In genomic region chr6:83215131-83216047, GRCh38 we compare ENCODE assay signal across 8 cellular contexts. TPM values are rescaled to one million over a fixed set of nuclear protein-coding genes. Genes with fewer than 3 reads are reported as not detected.
DNase-seq lines count a peak whose midpoint lies in the region; ATAC-seq and TF ChIP-seq lines count a peak whose summit lies in the region.

No MANE protein-coding gene starts in this region.

- peak overlapping the region; percentile 39 for H3K4me2 ChIP-seq in OCI-LY3 (ENCODE audit: low read length)

- 14% methylated on average over 7 of the region's 7 CpGs for WGBS in aorta, 2 donors

- ATAC-seq in GM21717 (IDR thresholded peaks at IDR 0.05; ENCODE audit: unreplicated experiment) (peak; percentile 100), aorta (ENCODE audit: low FRiP score) (peak; percentile 89)
- peak; percentile 92 to 94 for ATAC-seq in activated T-cell treated with anti-CD3 and anti-CD28 coated beads, Interleukin-2, amount 50 U/mL, for 4 hours

- H3K27me3 ChIP-seq in OCI-LY3 (ENCODE audit: low read depth, low read length): no peaks in the 10 kb centered on the region
- H3K27me3 ChIP-seq in aorta (ENCODE audit: control insufficient read depth in 1 of 2, insufficient read depth in 2 of 2, low read length in 1 of 2): no peaks in the 10 kb centered on the region

- H4K20me1 ChIP-seq in OCI-LY3 (ENCODE audit: insufficient read depth, low read length): no peaks in the 10 kb centered on the region

- H3K27ac ChIP-seq in OCI-LY3 (ENCODE audit: low read length) (no peak overlapping the region), aorta (ENCODE audit: low read depth in 1 of 2, low read length in 2 of 2) (peak overlapping the region; percentile 38 to 57)

- no peaks in the 10 kb centered on the region for H3K9me3 Mint-ChIP-seq in activated T-cell treated with anti-CD3 and anti-CD28 coated beads, Interleukin-2, amount 50 U/mL, for 4 hours

- no peaks in the 10 kb centered on the region for H3K36me3 Mint-ChIP-seq in activated T-cell treated with anti-CD3 and anti-CD28 coated beads, Interleukin-2, amount 50 U/mL, for 4 hours (ENCODE audit: insufficient read depth)

- peaks cover 4% of the 10 kb centered on the region for H3K27me3 Mint-ChIP-seq in activated T-cell treated with anti-CD3 and anti-CD28 coated beads, Interleukin-2, amount 50 U/mL, for 4 hours (ENCODE audit: low read depth)

- no peaks in the 10 kb centered on the region for H3K79me2 ChIP-seq in OCI-LY3 (ENCODE audit: low read length)

- H3K4me1 ChIP-seq in OCI-LY3 (ENCODE audit: low read length) (peaks cover 4% of the 10 kb centered on the region; the same call in 1 of the 2 replicates), aorta (ENCODE audit: control insufficient read depth in 1 of 2, insufficient read depth in 2 of 2, low read length in 2 of 2) (peaks cover 0 to 3% of the 10 kb centered on the region in 2 donors)

- H3K4me3 ChIP-seq in OCI-LY3 (ENCODE audit: low read length) (no peak overlapping the region), fibroblast of the aortic adventitia (ENCODE audit: low read depth, low read length) (no peak overlapping the region), aorta (ENCODE audit: low read length in 2 of 2) (no peak overlapping the region)

- intact Hi-C loops in aorta (cut with DNase I): loop anchor here (1.0 to 10.0 kb wide), 2 partner anchors 148 to 151 kb away; partner anchors contain the start of genes DOP1A (in 2 of the 2) and UBE3D (in 1 of the 2)

- H3K9me3 ChIP-seq in OCI-LY3 (ENCODE audit: insufficient read depth, low read length) (no peaks in the 10 kb centered on the region), aorta (ENCODE audit: control insufficient read depth, low read length) (no peaks in the 10 kb centered on the region)

- H3K9ac ChIP-seq in OCI-LY3 (ENCODE audit: low read length): peak overlapping the region; percentile 16; the same call in 1 of the 2 replicates

- DNase-seq in GDM1 (lab: John Stamatoyannopoulos, UW) (peak; percentile 30), fibroblast of the aortic adventitia (ENCODE audit: low read depth) (peak; percentile 88), nucleus accumbens (lab: John Stamatoyannopoulos, UW) (peak in 47 of 56 donors; percentile 2 to 76 (median 34)), aorta (peak in 1 of 2 donors; percentile 56)
- peak; percentile 36 for DNase-seq in activated T-cell treated with anti-CD3 and anti-CD28 coated beads, Interleukin-2, amount 50 U/mL, for 4 hours

- no peaks in the 10 kb centered on the region for H3K4me1 Mint-ChIP-seq in activated T-cell treated with anti-CD3 and anti-CD28 coated beads, Interleukin-2, amount 50 U/mL, for 4 hours (ENCODE audit: low read depth)

- no peaks in the 10 kb centered on the region for H3K36me3 ChIP-seq in OCI-LY3 (replicated peaks; ENCODE audit: low read depth, low read length)
- H3K36me3 ChIP-seq in aorta (ENCODE audit: control insufficient read depth in 1 of 2, insufficient read depth in 2 of 2, low read length in 1 of 2): no peaks in the 10 kb centered on the region

- TF ChIP-seq RAD21 in Ishikawa (IDR thresholded peaks at IDR 0.05; ENCODE audit: low read depth): peak; percentile 62

- no peak for TF ChIP-seq EP300 in Ishikawa (IDR thresholded peaks at IDR 0.05; ENCODE audit: borderline replicate concordance)

- H2AFZ ChIP-seq in OCI-LY3 (ENCODE audit: low read depth, low read length): peak overlapping the region; percentile 86

- H3K4me3 Mint-ChIP-seq in activated T-cell treated with anti-CD3 and anti-CD28 coated beads, Interleukin-2, amount 50 U/mL, for 4 hours: no peak overlapping the region

- TF ChIP-seq CTCF in OCI-LY3 (IDR thresholded peaks at IDR 0.05; ENCODE audit: low read depth, low read length) (peak; percentile 97), fibroblast of the aortic adventitia (IDR thresholded peaks at IDR 0.05; ENCODE audit: insufficient read depth, low read length) (peak; percentile 88)

TF ChIP-seq in Ishikawa, 13 proteins besides CTCF, POLR2A, EP300 and RAD21:
- peak; percentile 25; the same call in 1 of the 2 replicates for TF ChIP-seq TEAD4 (IDR thresholded peaks at IDR 0.05)
- no peak for TF ChIP-seq EGR1 (IDR thresholded peaks at IDR 0.05)

RNA-seq across cellular contexts. Expression of gene RWDD2A, which starts 22.2 kb away (rescaled TPM):
- total RNA-seq in activated T-cell treated with anti-CD3 and anti-CD28 coated beads, Interleukin-2, amount 50 U/mL, for 4 hours: under 1 TPM; 0.65 to 0.92 (median 0.68) TPM
- 4.2 and 5.0 TPM in 2 replicates for total RNA-seq in fibroblast of the aortic adventitia (ENCODE audit: low replicate concordance)
- total RNA-seq in aorta: 1 to 10 TPM; 4.7 to 5.0 TPM
- polyA plus RNA-seq in aorta: 1 to 10 TPM; 3.9 to 7.3 TPM

RNA-seq across cellular contexts. Expression of gene PGM3, which starts 22.3 kb away (rescaled TPM):
- 10 to 100 TPM; 13.6 to 14.9 (median 14.2) TPM for total RNA-seq in activated T-cell treated with anti-CD3 and anti-CD28 coated beads, Interleukin-2, amount 50 U/mL, for 4 hours
- 30.9 and 87.8 TPM in 2 replicates for total RNA-seq in fibroblast of the aortic adventitia (ENCODE audit: low replicate concordance)
- total RNA-seq in aorta: 10 to 100 TPM; 58.3 to 61.0 TPM
- 10 to 100 TPM in 1 of 2 donors, 1 to 10 TPM in 1; 5.8 to 15.2 TPM for polyA plus RNA-seq in aorta
